Comparison of ENCODE assay signal across 14 cellular contexts in the genomic region with DNA sequence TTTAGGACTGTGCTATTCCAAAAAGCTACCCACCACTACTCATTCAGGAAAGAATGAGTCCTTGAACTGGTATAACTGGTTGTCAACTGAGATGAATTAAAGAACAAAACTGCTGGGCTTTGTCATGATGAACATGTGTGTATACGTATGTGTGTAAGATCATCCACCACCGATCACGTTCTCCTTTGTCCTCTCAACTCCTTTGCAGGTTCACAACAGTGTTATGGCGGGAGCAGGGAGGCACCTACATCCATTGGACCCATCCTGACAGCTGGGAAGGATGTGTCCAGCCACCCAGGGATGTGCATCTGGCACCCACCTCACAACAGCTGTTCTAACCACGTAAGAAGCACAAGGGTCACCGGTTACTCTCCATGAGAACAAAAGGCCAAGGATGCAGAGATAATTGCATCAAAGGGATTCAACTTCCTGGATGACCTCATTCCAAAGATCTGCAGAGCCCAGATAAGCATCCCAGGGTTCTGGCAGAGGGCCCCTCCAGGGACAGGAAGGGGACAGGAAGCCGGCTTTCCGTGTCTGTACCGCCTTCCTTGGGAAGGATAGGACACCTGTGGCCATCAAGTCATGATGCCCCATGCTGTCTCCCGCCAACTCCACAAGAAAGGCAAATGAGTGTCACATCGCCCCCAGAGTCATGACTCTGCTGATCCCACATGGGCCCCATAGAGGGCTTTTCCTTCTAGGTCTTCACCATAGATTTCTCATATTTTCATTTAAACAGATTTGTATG.
DNase-seq lines count a peak whose midpoint lies in the region; ATAC-seq, FAIRE-seq and TF ChIP-seq lines count a peak whose summit lies in the region.
"Had no signal": no experiment of that assay in that cellular context is flagged by ENCODE, and none has a peak within 500 bp of the region (broad histone marks: within the 10 kb centered on the region; RNA-seq: fewer than 3 reads in every experiment).

No MANE protein-coding gene starts in this region.

- H3K36me3 ChIP-seq in breast epithelium (no peaks in the 10 kb centered on the region), K562 (ENCODE audit: control insufficient read depth, insufficient read depth, low read length) (no peaks in the 10 kb centered on the region; the same call in 1 of the 3 replicates), iPS-18a (ENCODE audit: control insufficient read depth, low read depth, low read length) (no peaks in the 10 kb centered on the region)

- BruUV-seq in MCF 10A (replicated peaks; lab: Mats Ljungman, UMichigan) (no TSS peak), K562 (replicated peaks; lab: Mats Ljungman, UMichigan) (no TSS peak)

- no peaks in the 10 kb centered on the region for H3K27me3 Mint-ChIP-seq in MCF 10A (ENCODE audit: insufficient read depth, unreplicated experiment)
- H3K27me3 Mint-ChIP-seq: IgD-negative memory B cell had no signal

- CTCF ChIA-PET in MCF 10A (lab: Yijun Ruan, JAX): interaction anchor here (1.1 kb wide), 1 partner anchor 324 kb away, joined by 4 read pairs; no protein-coding TSS in a partner anchor
- CTCF ChIA-PET in K562 (lab: Yijun Ruan, JAX; ENCODE audit: low intra/inter-chr PET ratio): no interaction called here

- H3K4me1 Mint-ChIP-seq in MCF 10A (ENCODE audit: insufficient read depth, unreplicated experiment): peaks cover 24% of the 10 kb centered on the region

- peak; percentile 95 for TF ChIP-seq EP300 in K562 (IDR thresholded peaks at IDR 0.05; ENCODE audit: low read length)

- no peaks in the 10 kb centered on the region; the same call in 2 of the 3 replicates for H3K79me2 ChIP-seq in K562 (ENCODE audit: control insufficient read depth, insufficient read depth, low read length)

- intact Hi-C loops in breast epithelium (cut with DNase I; ENCODE audit: low total_unique reads) (no loop called here), MCF 10A (cut with micrococcal nuclease) (no loop called here), K562 (cut with micrococcal nuclease) (no loop called here)

- in situ Hi-C loops in K562 (cut with MboI): no loop called here

- peaks cover 0 to 11% of the 10 kb centered on the region in 2 donors for H3K4me1 ChIP-seq in breast epithelium
- H3K4me1 ChIP-seq in K562 (replicated peaks in 1 of 2; ENCODE audit: control insufficient read depth in 2 of 2, insufficient read depth in 2 of 2, low read length in 2 of 2): peaks cover 0 to 17% of the 10 kb centered on the region in 2 experiments; a peak in 4 of 5 replicates
- H3K4me1 ChIP-seq in iPS-18a (ENCODE audit: control insufficient read depth, low read depth, low read length): peaks cover 21% of the 10 kb centered on the region

- H3K4me3 Mint-ChIP-seq in MCF 10A (ENCODE audit: unreplicated experiment): no peak overlapping the region
- H3K4me3 Mint-ChIP-seq: IgD-negative memory B cell; T-helper 1 cell treated with Interleukin-12 subunit alpha and Interleukin-12 subunit beta and Interleukin-4 antibody, amounts not matched to agents 30 μg/mL and 1 μg/mL, for 36 hours had no signal

- no peaks in the 10 kb centered on the region for H3K36me3 Mint-ChIP-seq in MCF 10A (ENCODE audit: insufficient read depth, unreplicated experiment)
- H3K36me3 Mint-ChIP-seq: IgD-negative memory B cell had no signal

- peak; percentile 82 for FAIRE-seq in K562 (lab: Jason Lieb, UNC)

- H3K4me3 ChIP-seq in breast epithelium (no peak overlapping the region), K562 (no peak overlapping the region), iPS-18a (ENCODE audit: low read length) (peak overlapping the region; percentile 21)

- POLR2A ChIA-PET in MCF 10A (lab: Yijun Ruan, JAX) (interaction anchor here (1.2 kb wide), 1 partner anchor 83 kb away, joined by 3 read pairs; no protein-coding TSS in a partner anchor), K562 (lab: Yijun Ruan, JAX) (no interaction called here)

- H4K20me1 ChIP-seq in K562 (replicated peaks; ENCODE audit: control insufficient read depth, insufficient read depth, low read length): no peaks in the 10 kb centered on the region

- H3K27ac ChIP-seq in breast epithelium (peak overlapping the region; percentile 83 to 88), K562 (ENCODE audit: extremely low read depth, low read depth, low read length) (peak overlapping the region; percentile 85), iPS-18a (ENCODE audit: low read length) (peak overlapping the region; percentile 74)
- H3K27ac ChIP-seq: C4-2B had no signal

- peak; percentile 9 to 31; a peak in 2 of 4 replicates for TF ChIP-seq RAD21 in K562 (CRISPR knock-in tag; conservative IDR thresholded peaks at IDR 0.05 in 1 of 2, IDR thresholded peaks at IDR 0.05 in 1 of 2)

- no peak overlapping the region for H3K27ac Mint-ChIP-seq in MCF 10A (ENCODE audit: low read depth, unreplicated experiment)
- H3K27ac Mint-ChIP-seq: T-helper 1 cell treated with Interleukin-12 subunit alpha and Interleukin-12 subunit beta and Interleukin-4 antibody, amounts not matched to agents 30 μg/mL and 1 μg/mL, for 36 hours had no signal

- H2AFZ ChIP-seq in K562 (ENCODE audit: low read depth, low read length): peak overlapping the region; percentile 22; the same call in 1 of the 2 replicates

- H3K9me3 ChIP-seq in breast epithelium (no peaks in the 10 kb centered on the region), K562 (replicated peaks; ENCODE audit: control insufficient read depth, insufficient read depth, low read depth, low read length) (no peaks in the 10 kb centered on the region), iPS-18a (ENCODE audit: control insufficient read depth, low read depth, low read length) (no peaks in the 10 kb centered on the region)

- H3K4me2 ChIP-seq in K562 (ENCODE audit: insufficient read depth, low read length): peak overlapping the region; percentile 45

- no peaks in the 10 kb centered on the region for H3K9me1 ChIP-seq in K562 (ENCODE audit: control insufficient read depth, insufficient read depth, low read length)

- TF ChIP-seq POLR2A in breast epithelium (IDR thresholded peaks at IDR 0.05) (no peak), K562 (conservative IDR thresholded peaks at IDR 0.05) (no peak)

- ATAC-seq in K562: peak; percentile 87
- ATAC-seq in HG03521 (IDR thresholded peaks at IDR 0.05; ENCODE audit: unreplicated experiment): no peak

- WGBS in K562 (ENCODE audit: insufficient coverage, low coverage, missing lambda C conversion rate): 27% methylated on average over 11 of the region's 11 CpGs

- TF ChIP-seq CTCF in breast epithelium (IDR thresholded peaks at IDR 0.05) (no peak), MCF 10A (IDR thresholded peaks at IDR 0.05; ENCODE audit: unreplicated experiment) (no peak), K562 (IDR thresholded peaks at IDR 0.05 in 2 of 3, conservative IDR thresholded peaks at IDR 0.05 in 1 of 3; ENCODE audit: insufficient read depth in 2 of 3, low read depth in 1 of 3, low read length in 3 of 3) (no peak)

- no peaks in the 10 kb centered on the region for H3K9me3 Mint-ChIP-seq in MCF 10A (ENCODE audit: unreplicated experiment)
- H3K9me3 Mint-ChIP-seq: T-helper 1 cell treated with Interleukin-12 subunit alpha and Interleukin-12 subunit beta and Interleukin-4 antibody, amounts not matched to agents 30 μg/mL and 1 μg/mL, for 36 hours had no signal

- DNase-seq in breast epithelium (ENCODE audit: low spot score in 2 of 2): no peak
- no peak for DNase-seq in MCF 10A (ENCODE audit: unreplicated experiment)
- peak; percentile 67 to 86 (median 75) for DNase-seq in K562 (ENCODE audit: extremely low read depth in 1 of 4, low spot score in 3 of 4)
- DNase-seq in AG08396 (ENCODE audit: low spot score): no peak
- no peak for DNase-seq in activated CD4-positive, alpha-beta T cell treated with anti-CD3 and anti-CD28 coated beads for 4 hours
- no peak for DNase-seq in effector CD8-positive, alpha-beta T cell (lab: John Stamatoyannopoulos, UW)
- DNase-seq: activated naive CD4-positive, alpha-beta T cell treated with Interleukin-2 at 50 U/mL for 16 hours; hippocampal formation; stimulated activated CD4-positive, alpha-beta T cell treated with anti-CD3 and anti-CD28 coated beads, Interleukin-2, amount 100 ng/mL, for 24 hours had no signal

- H3K27me3 ChIP-seq in breast epithelium: no peaks in the 10 kb centered on the region
- no peaks in the 10 kb centered on the region for H3K27me3 ChIP-seq in K562 (ENCODE audit: control insufficient read depth in 2 of 2, insufficient read depth in 2 of 2, low read length in 2 of 2)
- no peaks in the 10 kb centered on the region for H3K27me3 ChIP-seq in iPS-18a (ENCODE audit: control insufficient read depth, insufficient read depth, low read length)

- H3K9ac ChIP-seq in K562 (ENCODE audit: insufficient read depth in 1 of 2, low read depth in 2 of 2, low read length in 2 of 2): peak overlapping the region in 1 of 2 experiments; percentile 58; a peak in 2 of 4 replicates
- H3K9ac ChIP-seq in iPS-18a (ENCODE audit: low read length): peak overlapping the region; percentile 5

TF ChIP-seq in K562, 482 proteins besides CTCF, POLR2A, EP300 and RAD21 (continues in another document):
- peak; percentile 90 for TF ChIP-seq NCOR1 (IDR thresholded peaks at IDR 0.05)
- TF ChIP-seq, protein P1, sequence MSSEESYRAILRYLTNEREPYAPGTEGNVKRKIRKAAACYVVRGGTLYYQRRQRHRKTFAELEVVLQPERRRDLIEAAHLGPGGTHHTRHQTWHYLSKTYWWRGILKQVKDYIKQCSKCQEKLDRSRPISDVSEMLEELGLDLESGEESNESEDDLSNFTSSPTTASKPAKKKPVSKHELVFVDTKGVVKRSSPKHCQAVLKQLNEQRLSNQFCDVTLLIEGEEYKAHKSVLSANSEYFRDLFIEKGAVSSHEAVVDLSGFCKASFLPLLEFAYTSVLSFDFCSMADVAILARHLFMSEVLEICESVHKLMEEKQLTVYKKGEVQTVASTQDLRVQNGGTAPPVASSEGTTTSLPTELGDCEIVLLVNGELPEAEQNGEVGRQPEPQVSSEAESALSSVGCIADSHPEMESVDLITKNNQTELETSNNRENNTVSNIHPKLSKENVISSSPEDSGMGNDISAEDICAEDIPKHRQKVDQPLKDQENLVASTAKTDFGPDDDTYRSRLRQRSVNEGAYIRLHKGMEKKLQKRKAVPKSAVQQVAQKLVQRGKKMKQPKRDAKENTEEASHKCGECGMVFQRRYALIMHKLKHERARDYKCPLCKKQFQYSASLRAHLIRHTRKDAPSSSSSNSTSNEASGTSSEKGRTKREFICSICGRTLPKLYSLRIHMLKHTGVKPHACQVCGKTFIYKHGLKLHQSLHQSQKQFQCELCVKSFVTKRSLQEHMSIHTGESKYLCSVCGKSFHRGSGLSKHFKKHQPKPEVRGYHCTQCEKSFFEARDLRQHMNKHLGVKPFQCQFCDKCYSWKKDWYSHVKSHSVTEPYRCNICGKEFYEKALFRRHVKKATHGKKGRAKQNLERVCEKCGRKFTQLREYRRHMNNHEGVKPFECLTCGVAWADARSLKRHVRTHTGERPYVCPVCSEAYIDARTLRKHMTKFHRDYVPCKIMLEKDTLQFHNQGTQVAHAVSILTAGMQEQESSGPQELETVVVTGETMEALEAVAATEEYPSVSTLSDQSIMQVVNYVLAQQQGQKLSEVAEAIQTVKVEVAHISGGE (CRISPR knock-in tag; IDR thresholded peaks at IDR 0.05): peak in 1 of 3 experiments; percentile 73; a peak in 1 of 6 replicates
- no peak for TF ChIP-seq STAG1 (CRISPR knock-in tag; IDR thresholded peaks at IDR 0.05; ENCODE audit: borderline replicate concordance)
- TF ChIP-seq KHSRP (IDR thresholded peaks at IDR 0.05): peak; percentile 37; the same call in 1 of the 2 replicates
- TF ChIP-seq COPS2 (conservative IDR thresholded peaks at IDR 0.05): no peak

Comparison
In these comparisons a context has a peak if more than half of its experiments do, and no peak if none do; other contexts are left out.
1. DNase-seq: peak in K562 (4 of 4); none in breast epithelium (0 of 2), MCF 10A (single experiment), AG08396 (single experiment), activated CD4-positive, alpha-beta T cell treated with anti-CD3 and anti-CD28 coated beads for 4 hours (0 of 2) and effector CD8-positive, alpha-beta T cell (single experiment).
2. Peak in every context shown above with its lines, with median percentiles within 50 percentile points of each other: H3K27ac ChIP-seq.